8 cellular contexts compared by ENCODE assay signal in genomic region chrX:40171513-40172168, GRCh38.
DNase-seq lines count a peak whose midpoint lies in the region; ATAC-seq and TF ChIP-seq lines count a peak whose summit lies in the region.

No MANE protein-coding gene starts in this region.

- H3K4me3 ChIP-seq in fibroblast of villous mesenchyme (ENCODE audit: low read depth, low read length) (peak overlapping the region; percentile 44), ovary (peak overlapping the region; percentile 39)

- peaks cover under 1% of the 10 kb centered on the region for H3K4me1 ChIP-seq in ovary (ENCODE audit: insufficient read depth)

- no peak for ATAC-seq in GM18873 (IDR thresholded peaks at IDR 0.05; ENCODE audit: low FRiP score, unreplicated experiment)
- no peak for ATAC-seq in HG02763 (IDR thresholded peaks at IDR 0.05; ENCODE audit: unreplicated experiment)

- H3K27ac ChIP-seq in ovary = peak overlapping the region; percentile 84 to 89

- DNase-seq in activated CD4-positive, alpha-beta T cell treated with anti-CD3 and anti-CD28 coated beads for 48 hours = peak; percentile 58
- no peak for DNase-seq in activated CD4-positive, alpha-beta T cell treated with anti-CD3 and anti-CD28 coated beads for 1 hour
- DNase-seq in activated T-helper 1 cell treated with Interleukin-2 at 50 U/mL for 16 hours (ENCODE audit: low read depth) (peak; percentile 18), fibroblast of villous mesenchyme (ENCODE audit: low read depth) (no peak), ovary (peak in 2 of 5 donors; percentile 42 to 63), NOMO-1 (lab: John Stamatoyannopoulos, UW; ENCODE audit: unreplicated experiment in 2 of 2) (no peak)

- TF ChIP-seq CTCF in fibroblast of villous mesenchyme (IDR thresholded peaks at IDR 0.05; ENCODE audit: insufficient read depth, low read depth, low read length) (no peak), ovary (IDR thresholded peaks at IDR 0.05) (no peak)

- TF ChIP-seq POLR2A in ovary (IDR thresholded peaks at IDR 0.05) = no peak

- no peaks in the 10 kb centered on the region for H3K9me3 ChIP-seq in ovary

- no peaks in the 10 kb centered on the region for H3K27me3 ChIP-seq in ovary

- H3K36me3 ChIP-seq in ovary = no peaks in the 10 kb centered on the region

- no peak for TF ChIP-seq EP300 in ovary (IDR thresholded peaks at IDR 0.05)

- 4 to 12% (median 8%) methylated on average over 54 of the region's 54 CpGs for WGBS in ovary, 3 donors

- intact Hi-C loops in ovary (cut with DNase I) = loop anchor here in 2 of 4 donors (5.0 kb wide), 2 partner anchors 159 to 354 kb away; no protein-coding TSS in a partner anchor

Comparison
In these comparisons a context has a peak if more than half of its experiments do, and no peak if none do; other contexts are left out.
1. DNase-seq: peak in activated CD4-positive, alpha-beta T cell treated with anti-CD3 and anti-CD28 coated beads for 48 hours (single experiment) and activated T-helper 1 cell treated with Interleukin-2 at 50 U/mL for 16 hours (single experiment); none in activated CD4-positive, alpha-beta T cell treated with anti-CD3 and anti-CD28 coated beads for 1 hour (single experiment), fibroblast of villous mesenchyme (single experiment) and NOMO-1 (0 of 2).